Comparison of ENCODE assay signal across 1 cellular context in the genomic region with DNA sequence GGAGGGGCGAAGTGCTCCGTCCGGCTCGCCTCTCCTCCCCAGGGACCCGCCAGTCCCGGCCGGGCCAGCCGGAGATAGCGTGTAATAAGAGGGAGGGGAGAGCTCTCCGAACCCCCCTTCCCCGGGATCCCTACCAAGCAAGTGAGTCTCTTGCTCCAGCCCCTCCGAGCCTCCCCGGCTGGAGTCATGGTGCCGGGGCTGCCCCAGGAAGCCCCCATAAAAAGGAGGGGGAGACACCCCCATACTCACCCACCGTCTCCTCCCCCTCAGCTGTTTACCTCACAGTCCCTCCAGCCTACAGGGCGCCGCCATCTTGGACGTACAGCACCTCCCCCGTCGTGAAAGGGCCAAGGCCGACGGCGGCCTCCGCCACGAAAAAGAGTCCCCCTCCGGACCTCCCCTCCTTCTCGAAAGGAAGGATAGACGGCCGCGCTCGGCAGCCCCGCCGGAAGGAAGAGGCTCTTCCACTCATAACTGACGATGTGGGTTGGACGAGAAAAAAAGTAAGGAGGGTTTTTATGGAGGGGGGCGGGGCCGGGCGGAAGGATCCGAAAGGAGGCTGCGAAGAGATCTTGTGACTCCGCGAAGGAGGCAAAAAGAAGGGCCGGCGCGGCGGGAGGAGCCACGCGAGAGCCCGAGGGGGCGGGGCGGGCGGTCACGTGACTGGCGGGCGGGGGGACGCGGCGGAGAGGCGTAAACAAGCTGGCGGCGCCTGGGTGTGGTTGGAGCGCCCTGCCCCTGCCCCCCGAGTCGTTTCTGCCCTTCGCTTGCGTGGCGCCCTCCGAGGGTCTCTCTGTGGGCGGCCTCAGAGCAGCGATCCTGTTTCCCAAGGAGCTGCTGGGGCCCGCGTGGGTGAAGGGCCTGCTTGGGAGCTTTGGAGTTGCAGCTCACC.
TF ChIP-seq lines count a peak whose summit lies in the region.

A gene (minus strand): TSS at position 323 of the 892 bp plus-strand sequence. CDS start 15,744 bp downstream, outside the sequence.

TF ChIP-seq in HepG2, 621 proteins besides CTCF, POLR2A, EP300 and RAD21 (continued from another document and continues in another):
- TF ChIP-seq PRMT3 (CRISPR knock-in tag; IDR thresholded peaks at IDR 0.05; ENCODE audit: borderline replicate concordance, low read depth): no peak
- no peak for TF ChIP-seq SRSF4 (IDR thresholded peaks at IDR 0.05; ENCODE audit: low read depth, low read length, poor library complexity, severe bottlenecking)
- no peak for TF ChIP-seq SCMH1 (CRISPR knock-in tag; IDR thresholded peaks at IDR 0.05; ENCODE audit: borderline replicate concordance)
- TF ChIP-seq ZNF572 (CRISPR knock-in tag; IDR thresholded peaks at IDR 0.05): no peak
- TF ChIP-seq ZBTB21 (CRISPR knock-in tag; IDR thresholded peaks at IDR 0.05): no peak
- no peak for TF ChIP-seq GZF1 (CRISPR knock-in tag; IDR thresholded peaks at IDR 0.05)
- TF ChIP-seq CC2D1A (CRISPR knock-in tag; IDR thresholded peaks at IDR 0.05): no peak
- TF ChIP-seq ZNF335 (CRISPR knock-in tag; IDR thresholded peaks at IDR 0.05): no peak
- TF ChIP-seq ARNT2 (CRISPR knock-in tag; IDR thresholded peaks at IDR 0.05; ENCODE audit: low read depth): 0 out of 2 replicates have a peak, but pooled peaks have one; percentile 43
- TF ChIP-seq TBX2 (CRISPR knock-in tag; IDR thresholded peaks at IDR 0.05; ENCODE audit: borderline replicate concordance): peak; percentile 85
- TF ChIP-seq, protein P1, sequence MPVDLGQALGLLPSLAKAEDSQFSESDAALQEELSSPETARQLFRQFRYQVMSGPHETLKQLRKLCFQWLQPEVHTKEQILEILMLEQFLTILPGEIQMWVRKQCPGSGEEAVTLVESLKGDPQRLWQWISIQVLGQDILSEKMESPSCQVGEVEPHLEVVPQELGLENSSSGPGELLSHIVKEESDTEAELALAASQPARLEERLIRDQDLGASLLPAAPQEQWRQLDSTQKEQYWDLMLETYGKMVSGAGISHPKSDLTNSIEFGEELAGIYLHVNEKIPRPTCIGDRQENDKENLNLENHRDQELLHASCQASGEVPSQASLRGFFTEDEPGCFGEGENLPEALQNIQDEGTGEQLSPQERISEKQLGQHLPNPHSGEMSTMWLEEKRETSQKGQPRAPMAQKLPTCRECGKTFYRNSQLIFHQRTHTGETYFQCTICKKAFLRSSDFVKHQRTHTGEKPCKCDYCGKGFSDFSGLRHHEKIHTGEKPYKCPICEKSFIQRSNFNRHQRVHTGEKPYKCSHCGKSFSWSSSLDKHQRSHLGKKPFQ (CRISPR knock-in tag; IDR thresholded peaks at IDR 0.05; ENCODE audit: insufficient replicate concordance): no peak
- TF ChIP-seq, protein P2, sequence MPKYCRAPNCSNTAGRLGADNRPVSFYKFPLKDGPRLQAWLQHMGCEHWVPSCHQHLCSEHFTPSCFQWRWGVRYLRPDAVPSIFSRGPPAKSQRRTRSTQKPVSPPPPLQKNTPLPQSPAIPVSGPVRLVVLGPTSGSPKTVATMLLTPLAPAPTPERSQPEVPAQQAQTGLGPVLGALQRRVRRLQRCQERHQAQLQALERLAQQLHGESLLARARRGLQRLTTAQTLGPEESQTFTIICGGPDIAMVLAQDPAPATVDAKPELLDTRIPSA (CRISPR knock-in tag; IDR thresholded peaks at IDR 0.05; ENCODE audit: borderline replicate concordance): no peak
- TF ChIP-seq MTA1 (CRISPR knock-in tag; IDR thresholded peaks at IDR 0.05; ENCODE audit: borderline replicate concordance): no peak
- TF ChIP-seq, protein P3, sequence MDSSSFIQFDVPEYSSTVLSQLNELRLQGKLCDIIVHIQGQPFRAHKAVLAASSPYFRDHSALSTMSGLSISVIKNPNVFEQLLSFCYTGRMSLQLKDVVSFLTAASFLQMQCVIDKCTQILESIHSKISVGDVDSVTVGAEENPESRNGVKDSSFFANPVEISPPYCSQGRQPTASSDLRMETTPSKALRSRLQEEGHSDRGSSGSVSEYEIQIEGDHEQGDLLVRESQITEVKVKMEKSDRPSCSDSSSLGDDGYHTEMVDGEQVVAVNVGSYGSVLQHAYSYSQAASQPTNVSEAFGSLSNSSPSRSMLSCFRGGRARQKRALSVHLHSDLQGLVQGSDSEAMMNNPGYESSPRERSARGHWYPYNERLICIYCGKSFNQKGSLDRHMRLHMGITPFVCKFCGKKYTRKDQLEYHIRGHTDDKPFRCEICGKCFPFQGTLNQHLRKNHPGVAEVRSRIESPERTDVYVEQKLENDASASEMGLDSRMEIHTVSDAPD (CRISPR knock-in tag; IDR thresholded peaks at IDR 0.05): no peak
- TF ChIP-seq NONO (IDR thresholded peaks at IDR 0.05): no peak
- TF ChIP-seq NONO (CRISPR knock-in tag; conservative IDR thresholded peaks at IDR 0.05): peak; percentile 94
- no peak for TF ChIP-seq ZKSCAN1 (IDR thresholded peaks at IDR 0.05; ENCODE audit: low read length)
- no peak for TF ChIP-seq ATM (IDR thresholded peaks at IDR 0.05; ENCODE audit: borderline replicate concordance)
- 0 out of 2 replicates have a peak, but pooled peaks have one; percentile 58 for TF ChIP-seq HNRNPL (IDR thresholded peaks at IDR 0.05; ENCODE audit: low read depth, low read length)
- peak; percentile 83; the same call in 1 of the 2 replicates for TF ChIP-seq ZNF746 (CRISPR knock-in tag; IDR thresholded peaks at IDR 0.05)
- TF ChIP-seq, protein P4, sequence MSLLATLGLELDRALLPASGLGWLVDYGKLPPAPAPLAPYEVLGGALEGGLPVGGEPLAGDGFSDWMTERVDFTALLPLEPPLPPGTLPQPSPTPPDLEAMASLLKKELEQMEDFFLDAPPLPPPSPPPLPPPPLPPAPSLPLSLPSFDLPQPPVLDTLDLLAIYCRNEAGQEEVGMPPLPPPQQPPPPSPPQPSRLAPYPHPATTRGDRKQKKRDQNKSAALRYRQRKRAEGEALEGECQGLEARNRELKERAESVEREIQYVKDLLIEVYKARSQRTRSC (CRISPR knock-in tag; IDR thresholded peaks at IDR 0.05; ENCODE audit: low read depth): no peak
- peak; percentile 65; the same call in 1 of the 2 replicates for TF ChIP-seq ZNF614 (CRISPR knock-in tag; IDR thresholded peaks at IDR 0.05; ENCODE audit: borderline replicate concordance)
- TF ChIP-seq ZNF232 (CRISPR knock-in tag; IDR thresholded peaks at IDR 0.05; ENCODE audit: borderline replicate concordance): no peak
- peak; percentile 13; the same call in 1 of the 2 replicates for TF ChIP-seq ZNF264 (CRISPR knock-in tag; IDR thresholded peaks at IDR 0.05)
- no peak for TF ChIP-seq PCBP2 (optimal IDR thresholded peaks at IDR 0.05; ENCODE audit: low read depth, low read length, poor library complexity, severe bottlenecking)
- peak; percentile 91; the same call in 1 of the 2 replicates for TF ChIP-seq KLF9 (CRISPR knock-in tag; IDR thresholded peaks at IDR 0.05; ENCODE audit: low read depth)
- TF ChIP-seq JARID2 (CRISPR knock-in tag; IDR thresholded peaks at IDR 0.05; ENCODE audit: insufficient replicate concordance): peak; percentile 18
- no peak for TF ChIP-seq ZNF766 (CRISPR knock-in tag; IDR thresholded peaks at IDR 0.05; ENCODE audit: borderline replicate concordance)
- peak; percentile 42; the same call in 1 of the 2 replicates for TF ChIP-seq KLF15 (CRISPR knock-in tag; IDR thresholded peaks at IDR 0.05; ENCODE audit: borderline replicate concordance)
- TF ChIP-seq HOXD1 (CRISPR knock-in tag; IDR thresholded peaks at IDR 0.05): 0 out of 2 replicates have a peak, but pooled peaks have one; percentile 55
- no peak for TF ChIP-seq SETDB1 (CRISPR knock-in tag; IDR thresholded peaks at IDR 0.05; ENCODE audit: borderline replicate concordance)
- TF ChIP-seq, protein P5, sequence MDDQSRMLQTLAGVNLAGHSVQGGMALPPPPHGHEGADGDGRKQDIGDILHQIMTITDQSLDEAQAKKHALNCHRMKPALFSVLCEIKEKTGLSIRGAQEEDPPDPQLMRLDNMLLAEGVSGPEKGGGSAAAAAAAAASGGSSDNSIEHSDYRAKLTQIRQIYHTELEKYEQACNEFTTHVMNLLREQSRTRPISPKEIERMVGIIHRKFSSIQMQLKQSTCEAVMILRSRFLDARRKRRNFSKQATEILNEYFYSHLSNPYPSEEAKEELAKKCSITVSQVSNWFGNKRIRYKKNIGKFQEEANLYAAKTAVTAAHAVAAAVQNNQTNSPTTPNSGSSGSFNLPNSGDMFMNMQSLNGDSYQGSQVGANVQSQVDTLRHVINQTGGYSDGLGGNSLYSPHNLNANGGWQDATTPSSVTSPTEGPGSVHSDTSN (CRISPR knock-in tag; IDR thresholded peaks at IDR 0.05; ENCODE audit: borderline replicate concordance): 0 out of 2 replicates have a peak, but pooled peaks have one; percentile 59
- TF ChIP-seq, protein P6, sequence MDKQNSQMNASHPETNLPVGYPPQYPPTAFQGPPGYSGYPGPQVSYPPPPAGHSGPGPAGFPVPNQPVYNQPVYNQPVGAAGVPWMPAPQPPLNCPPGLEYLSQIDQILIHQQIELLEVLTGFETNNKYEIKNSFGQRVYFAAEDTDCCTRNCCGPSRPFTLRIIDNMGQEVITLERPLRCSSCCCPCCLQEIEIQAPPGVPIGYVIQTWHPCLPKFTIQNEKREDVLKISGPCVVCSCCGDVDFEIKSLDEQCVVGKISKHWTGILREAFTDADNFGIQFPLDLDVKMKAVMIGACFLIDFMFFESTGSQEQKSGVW (CRISPR knock-in tag; IDR thresholded peaks at IDR 0.05; ENCODE audit: borderline replicate concordance): no peak
- no peak for TF ChIP-seq ZSCAN30 (CRISPR knock-in tag; IDR thresholded peaks at IDR 0.05)
- no peak for TF ChIP-seq TEAD2 (CRISPR knock-in tag; IDR thresholded peaks at IDR 0.05)
- TF ChIP-seq, protein P7, sequence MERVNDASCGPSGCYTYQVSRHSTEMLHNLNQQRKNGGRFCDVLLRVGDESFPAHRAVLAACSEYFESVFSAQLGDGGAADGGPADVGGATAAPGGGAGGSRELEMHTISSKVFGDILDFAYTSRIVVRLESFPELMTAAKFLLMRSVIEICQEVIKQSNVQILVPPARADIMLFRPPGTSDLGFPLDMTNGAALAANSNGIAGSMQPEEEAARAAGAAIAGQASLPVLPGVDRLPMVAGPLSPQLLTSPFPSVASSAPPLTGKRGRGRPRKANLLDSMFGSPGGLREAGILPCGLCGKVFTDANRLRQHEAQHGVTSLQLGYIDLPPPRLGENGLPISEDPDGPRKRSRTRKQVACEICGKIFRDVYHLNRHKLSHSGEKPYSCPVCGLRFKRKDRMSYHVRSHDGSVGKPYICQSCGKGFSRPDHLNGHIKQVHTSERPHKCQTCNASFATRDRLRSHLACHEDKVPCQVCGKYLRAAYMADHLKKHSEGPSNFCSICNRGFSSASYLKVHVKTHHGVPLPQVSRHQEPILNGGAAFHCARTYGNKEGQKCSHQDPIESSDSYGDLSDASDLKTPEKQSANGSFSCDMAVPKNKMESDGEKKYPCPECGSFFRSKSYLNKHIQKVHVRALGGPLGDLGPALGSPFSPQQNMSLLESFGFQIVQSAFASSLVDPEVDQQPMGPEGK (CRISPR knock-in tag; IDR thresholded peaks at IDR 0.05): peak; percentile 57
- TF ChIP-seq SP1 (IDR thresholded peaks at IDR 0.05): peak; percentile 89
- peak; percentile 99 for TF ChIP-seq SP1 (CRISPR knock-in tag; IDR thresholded peaks at IDR 0.05)
- TF ChIP-seq, protein P8, sequence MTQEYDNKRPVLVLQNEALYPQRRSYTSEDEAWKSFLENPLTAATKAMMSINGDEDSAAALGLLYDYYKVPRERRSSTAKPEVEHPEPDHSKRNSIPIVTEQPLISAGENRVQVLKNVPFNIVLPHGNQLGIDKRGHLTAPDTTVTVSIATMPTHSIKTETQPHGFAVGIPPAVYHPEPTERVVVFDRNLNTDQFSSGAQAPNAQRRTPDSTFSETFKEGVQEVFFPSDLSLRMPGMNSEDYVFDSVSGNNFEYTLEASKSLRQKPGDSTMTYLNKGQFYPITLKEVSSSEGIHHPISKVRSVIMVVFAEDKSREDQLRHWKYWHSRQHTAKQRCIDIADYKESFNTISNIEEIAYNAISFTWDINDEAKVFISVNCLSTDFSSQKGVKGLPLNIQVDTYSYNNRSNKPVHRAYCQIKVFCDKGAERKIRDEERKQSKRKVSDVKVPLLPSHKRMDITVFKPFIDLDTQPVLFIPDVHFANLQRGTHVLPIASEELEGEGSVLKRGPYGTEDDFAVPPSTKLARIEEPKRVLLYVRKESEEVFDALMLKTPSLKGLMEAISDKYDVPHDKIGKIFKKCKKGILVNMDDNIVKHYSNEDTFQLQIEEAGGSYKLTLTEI (CRISPR knock-in tag; conservative IDR thresholded peaks at IDR 0.05): no peak
- TF ChIP-seq, protein P9, sequence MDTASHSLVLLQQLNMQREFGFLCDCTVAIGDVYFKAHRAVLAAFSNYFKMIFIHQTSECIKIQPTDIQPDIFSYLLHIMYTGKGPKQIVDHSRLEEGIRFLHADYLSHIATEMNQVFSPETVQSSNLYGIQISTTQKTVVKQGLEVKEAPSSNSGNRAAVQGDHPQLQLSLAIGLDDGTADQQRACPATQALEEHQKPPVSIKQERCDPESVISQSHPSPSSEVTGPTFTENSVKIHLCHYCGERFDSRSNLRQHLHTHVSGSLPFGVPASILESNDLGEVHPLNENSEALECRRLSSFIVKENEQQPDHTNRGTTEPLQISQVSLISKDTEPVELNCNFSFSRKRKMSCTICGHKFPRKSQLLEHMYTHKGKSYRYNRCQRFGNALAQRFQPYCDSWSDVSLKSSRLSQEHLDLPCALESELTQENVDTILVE (CRISPR knock-in tag; IDR thresholded peaks at IDR 0.05): peak; percentile 50; the same call in 1 of the 2 replicates
- TF ChIP-seq ZFP41 (CRISPR knock-in tag; IDR thresholded peaks at IDR 0.05; ENCODE audit: borderline replicate concordance): no peak
- TF ChIP-seq RFXANK (CRISPR knock-in tag; IDR thresholded peaks at IDR 0.05): no peak
- TF ChIP-seq GABPA (IDR thresholded peaks at IDR 0.05; ENCODE audit: low read depth, low read length): peak; percentile 4; the same call in 1 of the 2 replicates
- peak; percentile 59 for TF ChIP-seq GABPA (CRISPR knock-in tag; IDR thresholded peaks at IDR 0.05; ENCODE audit: low read depth)
- TF ChIP-seq SUZ12 (IDR thresholded peaks at IDR 0.05; ENCODE audit: low read depth, low read length): no peak
- peak; percentile 48; the same call in 1 of the 2 replicates for TF ChIP-seq ZNF777 (CRISPR knock-in tag; IDR thresholded peaks at IDR 0.05)
- no peak for TF ChIP-seq ZNF672 (CRISPR knock-in tag; IDR thresholded peaks at IDR 0.05)
- TF ChIP-seq, protein P10, sequence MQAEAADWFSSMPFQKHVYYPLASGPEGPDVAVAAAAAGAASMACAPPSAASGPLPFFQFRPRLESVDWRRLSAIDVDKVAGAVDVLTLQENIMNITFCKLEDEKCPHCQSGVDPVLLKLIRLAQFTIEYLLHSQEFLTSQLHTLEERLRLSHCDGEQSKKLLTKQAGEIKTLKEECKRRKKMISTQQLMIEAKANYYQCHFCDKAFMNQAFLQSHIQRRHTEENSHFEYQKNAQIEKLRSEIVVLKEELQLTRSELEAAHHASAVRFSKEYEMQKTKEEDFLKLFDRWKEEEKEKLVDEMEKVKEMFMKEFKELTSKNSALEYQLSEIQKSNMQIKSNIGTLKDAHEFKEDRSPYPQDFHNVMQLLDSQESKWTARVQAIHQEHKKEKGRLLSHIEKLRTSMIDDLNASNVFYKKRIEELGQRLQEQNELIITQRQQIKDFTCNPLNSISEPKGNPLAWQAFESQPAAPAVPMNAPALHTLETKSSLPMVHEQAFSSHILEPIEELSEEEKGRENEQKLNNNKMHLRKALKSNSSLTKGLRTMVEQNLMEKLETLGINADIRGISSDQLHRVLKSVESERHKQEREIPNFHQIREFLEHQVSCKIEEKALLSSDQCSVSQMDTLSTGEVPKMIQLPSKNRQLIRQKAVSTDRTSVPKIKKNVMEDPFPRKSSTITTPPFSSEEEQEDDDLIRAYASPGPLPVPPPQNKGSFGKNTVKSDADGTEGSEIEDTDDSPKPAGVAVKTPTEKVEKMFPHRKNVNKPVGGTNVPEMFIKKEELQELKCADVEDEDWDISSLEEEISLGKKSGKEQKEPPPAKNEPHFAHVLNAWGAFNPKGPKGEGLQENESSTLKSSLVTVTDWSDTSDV (CRISPR knock-in tag; IDR thresholded peaks at IDR 0.05): no peak
- no peak for TF ChIP-seq DNMT1 (CRISPR knock-in tag; IDR thresholded peaks at IDR 0.05)
